ENCODE assay signal across 23 cellular contexts in genomic region chr4:12507868-12508481, GRCh38.
DNase-seq lines count a peak whose midpoint lies in the region; ATAC-seq, FAIRE-seq and TF ChIP-seq lines count a peak whose summit lies in the region.
"Had no signal": no experiment of that assay in that cellular context is flagged by ENCODE, and none has a peak within 500 bp of the region (broad histone marks: within the 10 kb centered on the region; RNA-seq: fewer than 3 reads in every experiment).

No MANE protein-coding gene starts in this region.

- H2BK12ac ChIP-seq in H1 (ENCODE audit: low read depth, low read length), result no peak overlapping the region

- no peaks in the 10 kb centered on the region for H3K79me2 ChIP-seq in H1 (ENCODE audit: control insufficient read depth in 1 of 2, insufficient read depth in 2 of 2, low read length in 2 of 2)
- no peaks in the 10 kb centered on the region for H3K79me2 ChIP-seq in mesendoderm (ENCODE audit: control insufficient read depth, insufficient read depth, low read length)

- no peaks in the 10 kb centered on the region for H4K20me1 ChIP-seq in H1 (replicated peaks in 1 of 2; ENCODE audit: control insufficient read depth in 1 of 2, insufficient read depth in 2 of 2, low read length in 2 of 2)

- no peak for FAIRE-seq in H1 (lab: Jason Lieb, UNC)
- FAIRE-seq: A549, GM12878, H54, HTR-8/SVneo had no signal

- H3K4ac ChIP-seq in H1 (replicated peaks; ENCODE audit: insufficient read length, low read depth, low read length) (no peak overlapping the region), mesendoderm (ENCODE audit: low read depth, low read length) (no peak overlapping the region)

- H3K14ac ChIP-seq in H1 (ENCODE audit: insufficient read length), result no peak overlapping the region

- H2AK5ac ChIP-seq in H1 (ENCODE audit: low read depth, low read length) (no peak overlapping the region), mesendoderm (ENCODE audit: low read length) (no peak overlapping the region)

- TF ChIP-seq POLR2A in H1 (IDR thresholded peaks at IDR 0.05; ENCODE audit: control extremely low read depth in 1 of 2, low read depth in 2 of 2, low read length in 2 of 2), result no peak

- CTCF ChIA-PET in H1 (lab: Charles Lee; ENCODE audit: partially characterized antibody), result no interaction called here
- CTCF ChIA-PET in CD8-positive, alpha-beta T cell (lab: Charles Lee), result no interaction called here

- no peaks in the 10 kb centered on the region for H3K36me3 Mint-ChIP-seq in CD8-positive, alpha-beta T cell
- H3K36me3 Mint-ChIP-seq: CD4-positive, alpha-beta memory T cell; IgD-negative memory B cell had no signal

- H3K23ac ChIP-seq in H1 (ENCODE audit: insufficient read length) (no peak overlapping the region), mesendoderm (ENCODE audit: low read length) (no peak overlapping the region)

- H3K9me3 ChIP-seq in H1 (ENCODE audit: insufficient read depth in 2 of 2, low read depth in 1 of 2, low read length in 1 of 2), result peaks cover 0 to 2% of the 10 kb centered on the region in 2 experiments; a peak in 1 of 4 replicates
- no peaks in the 10 kb centered on the region for H3K9me3 ChIP-seq in CD8-positive, alpha-beta T cell (ENCODE audit: low read length)
- H3K9me3 ChIP-seq: A549 had no signal

- POLR2A ChIA-PET in H1 (lab: Charles Lee; ENCODE audit: partially characterized antibody), result no interaction called here
- POLR2A ChIA-PET in CD8-positive, alpha-beta T cell (lab: Charles Lee), result no interaction called here

- no peak overlapping the region for H2BK120ac ChIP-seq in H1 (replicated peaks; ENCODE audit: low read depth, low read length)
- H2BK120ac ChIP-seq in mesendoderm (ENCODE audit: low read depth, low read length), result no peak overlapping the region

- H3K27me3 ChIP-seq in H1 (replicated peaks in 1 of 4; ENCODE audit: control insufficient read depth in 3 of 4, extremely low read depth in 1 of 4, insufficient read depth in 3 of 4, low read length in 3 of 4) (no peaks in the 10 kb centered on the region), mesendoderm (ENCODE audit: insufficient read depth, low read length, poor library complexity) (no peaks in the 10 kb centered on the region)
- no peaks in the 10 kb centered on the region for H3K27me3 ChIP-seq in CD8-positive, alpha-beta T cell (ENCODE audit: insufficient read depth, low read length)

- DNase-seq in NCI-H2081 (lab: John Stamatoyannopoulos, UW), result peak; percentile 22 to 29
- DNase-seq in NCI-H2081 treated with DMSO at 0.1 percent for 48 hours (lab: John Stamatoyannopoulos, UW), result no peak
- peak; percentile 54 to 65 for DNase-seq in NCI-H1930 (lab: John Stamatoyannopoulos, UW)
- no peak for DNase-seq in H1 (ENCODE audit: low read depth in 1 of 2, low spot score in 2 of 2)
- DNase-seq in mesendoderm, result peak; percentile 17
- DNase-seq in CD8-positive, alpha-beta T cell, result no peak
- DNase-seq in NCI-H226, result no peak
- DNase-seq: AML-193; CD4-positive, alpha-beta memory T cell; DMS 273 treated with DMSO at 0.1 percent for 48 hours; DMS53; DND-41; EL; HFFc6 had no signal

- H3K56ac ChIP-seq in H1 (replicated peaks; ENCODE audit: insufficient read length, low read depth, low read length), result no peak overlapping the region
- no peak overlapping the region for H3K56ac ChIP-seq in mesendoderm (ENCODE audit: low read length)

- H3K9me3 Mint-ChIP-seq in CD8-positive, alpha-beta T cell, result peaks cover 3% of the 10 kb centered on the region

- no peak overlapping the region for H4K91ac ChIP-seq in H1 (replicated peaks; ENCODE audit: insufficient read length, low read length)

- intact Hi-C loops in CD8-positive, alpha-beta T cell (cut with DNase I, micrococcal nuclease), result no loop called here

- no peaks in the 10 kb centered on the region for H3K79me1 ChIP-seq in H1 (ENCODE audit: low read depth, low read length)
- no peaks in the 10 kb centered on the region for H3K79me1 ChIP-seq in mesendoderm (ENCODE audit: low read length)

- H4K5ac ChIP-seq in H1 (ENCODE audit: insufficient read length, low read depth, low read length), result peak overlapping the region; percentile 80
- no peak overlapping the region for H4K5ac ChIP-seq in mesendoderm (ENCODE audit: low read length)

- H4K8ac ChIP-seq in H1 (ENCODE audit: extremely low read depth, insufficient read depth, low read length) (no peak overlapping the region), mesendoderm (ENCODE audit: low read depth, low read length) (no peak overlapping the region)

- H3K23me2 ChIP-seq in H1 (ENCODE audit: low read depth, low read length), result no peaks in the 10 kb centered on the region

- H3K9ac ChIP-seq in H1 (replicated peaks in 1 of 4; ENCODE audit: extremely low read depth in 1 of 4, low read depth in 3 of 4, low read length in 3 of 4), result no peak overlapping the region
- no peak overlapping the region for H3K9ac ChIP-seq in mesendoderm (ENCODE audit: low read length)

- no peak for ATAC-seq in CD8-positive, alpha-beta T cell
- no peak for ATAC-seq in HG02588 (IDR thresholded peaks at IDR 0.05; ENCODE audit: unreplicated experiment)
- ATAC-seq: A549, GM12878, HCT116 had no signal

- H3K4me1 ChIP-seq in H1 (replicated peaks in 1 of 4; ENCODE audit: control insufficient read depth in 3 of 4, insufficient read depth in 4 of 4, low read length in 3 of 4) (peaks cover 0 to 7% (median 2%) of the 10 kb centered on the region in 4 experiments; a peak in 2 of 7 replicates), mesendoderm (ENCODE audit: control insufficient read depth, low read depth, low read length) (no peaks in the 10 kb centered on the region)
- H3K4me1 ChIP-seq in CD8-positive, alpha-beta T cell (ENCODE audit: insufficient read depth, low read length), result no peaks in the 10 kb centered on the region
- H3K4me1 ChIP-seq: A549 had no signal

- no peaks in the 10 kb centered on the region for H3K27me3 Mint-ChIP-seq in CD8-positive, alpha-beta T cell (ENCODE audit: low read depth)
- H3K27me3 Mint-ChIP-seq: CD4-positive, alpha-beta memory T cell; IgD-negative memory B cell had no signal

- no peak for TF ChIP-seq RAD21 in H1 (IDR thresholded peaks at IDR 0.05 in 1 of 2, conservative IDR thresholded peaks at IDR 0.05 in 1 of 2; ENCODE audit: low read depth in 2 of 2, low read length in 2 of 2)

- TF ChIP-seq CTCF in H1 (IDR thresholded peaks at IDR 0.05; ENCODE audit: control extremely low read depth in 1 of 3, insufficient read depth in 1 of 3, low read depth in 1 of 3, low read length in 3 of 3), result no peak
- TF ChIP-seq CTCF in CD8-positive, alpha-beta T cell (IDR thresholded peaks at IDR 0.05), result no peak

- H3K4me1 Mint-ChIP-seq in CD8-positive, alpha-beta T cell (ENCODE audit: low read depth), result no peaks in the 10 kb centered on the region
- H3K4me1 Mint-ChIP-seq: CD4-positive, alpha-beta memory T cell; IgD-negative memory B cell had no signal

- H2BK20ac ChIP-seq in H1 (ENCODE audit: low read length), result no peak overlapping the region

- H3K18ac ChIP-seq in H1 (ENCODE audit: extremely low read depth, low read length) (no peak overlapping the region), mesendoderm (ENCODE audit: low read length) (no peak overlapping the region)

- H2BK15ac ChIP-seq in H1 (ENCODE audit: low read length) (no peak overlapping the region), mesendoderm (replicated peaks; ENCODE audit: low read depth) (no peak overlapping the region)

- no peak overlapping the region for H3K27ac Mint-ChIP-seq in CD8-positive, alpha-beta T cell
- H3K27ac Mint-ChIP-seq: CD4-positive, alpha-beta memory T cell; HFFc6; IgD-negative memory B cell had no signal

- H2AFZ ChIP-seq in H1 (ENCODE audit: low read length), result no peak overlapping the region

- H3K4me3 Mint-ChIP-seq in CD8-positive, alpha-beta T cell, result no peak overlapping the region
- H3K4me3 Mint-ChIP-seq: CD4-positive, alpha-beta memory T cell; HFFc6; IgD-negative memory B cell had no signal

- no peak overlapping the region; a peak in 1 of 4 replicates for H3K4me2 ChIP-seq in H1 (ENCODE audit: insufficient read depth in 1 of 2, low read depth in 2 of 2, low read length in 2 of 2)
- no peak overlapping the region for H3K4me2 ChIP-seq in mesendoderm (ENCODE audit: low read length)
- H3K4me2 ChIP-seq: A549 had no signal

- no peak overlapping the region for H2BK5ac ChIP-seq in H1 (ENCODE audit: low read depth, low read length)
- H2BK5ac ChIP-seq in mesendoderm (ENCODE audit: low read length), result no peak overlapping the region

- WGBS in H1 (ENCODE audit: extremely low coverage in 1 of 2, insufficient coverage in 1 of 2, insufficient read length in 1 of 2, insufficient replicate concordance in 2 of 2, low coverage in 1 of 2, low lambda C conversion rate in 2 of 2, missing lambda C conversion rate in 1 of 2), 2 experiments, result 79% methylated on average over 2 of the region's 2 CpGs; no CpG with 5 or more reads in 1 of the 2 experiments
- no CpG with 5 or more reads among the region's 2 CpGs for WGBS in mesendoderm (ENCODE audit: extremely low coverage, insufficient coverage, low lambda C conversion rate)

- H3K4me3 ChIP-seq in H1 (ENCODE audit: extremely low read depth in 1 of 4, insufficient read depth in 2 of 4, low read depth in 3 of 4, low read length in 4 of 4) (no peak overlapping the region), mesendoderm (ENCODE audit: low read length) (no peak overlapping the region)
- no peak overlapping the region for H3K4me3 ChIP-seq in CD8-positive, alpha-beta T cell (ENCODE audit: low read depth, low read length)
- H3K4me3 ChIP-seq: A549, GM12878 had no signal

- TF ChIP-seq EP300 in H1 (IDR thresholded peaks at IDR 0.05; ENCODE audit: borderline replicate concordance in 1 of 2, low read depth in 2 of 2, low read length in 2 of 2), result no peak

- H3K36me3 ChIP-seq in H1 (ENCODE audit: control insufficient read depth in 2 of 4, insufficient read depth in 4 of 4, low read length in 3 of 4), result no peaks in the 10 kb centered on the region
- no peaks in the 10 kb centered on the region for H3K36me3 ChIP-seq in mesendoderm (ENCODE audit: control insufficient read depth, insufficient read depth, low read length)
- H3K36me3 ChIP-seq in CD8-positive, alpha-beta T cell (ENCODE audit: insufficient read depth, low read length), result no peaks in the 10 kb centered on the region

- H3K27ac ChIP-seq in H1 (ENCODE audit: low read depth, low read length) (no peak overlapping the region), mesendoderm (ENCODE audit: low read depth, low read length) (no peak overlapping the region)
- H3K27ac ChIP-seq in CD8-positive, alpha-beta T cell (ENCODE audit: low read depth, low read length), result no peak overlapping the region
- H3K27ac ChIP-seq: 22Rv1, A549, C4-2B had no signal

TF ChIP-seq in H1, 55 proteins besides CTCF, POLR2A, EP300 and RAD21:
- TF ChIP-seq NANOG (IDR thresholded peaks at IDR 0.05; ENCODE audit: insufficient read depth, low read depth, low read length, poor library complexity, severe bottlenecking) (no peak), PHF8 (conservative IDR thresholded peaks at IDR 0.05; ENCODE audit: low read depth, low read length) (no peak), TEAD4 (IDR thresholded peaks at IDR 0.05; ENCODE audit: low read depth, low read length) (peak; percentile 78)

Comparison
In these comparisons a context has a peak if more than half of its experiments do, and no peak if none do; other contexts are left out.
1. DNase-seq: peak in NCI-H2081 (2 of 2), NCI-H1930 (2 of 2) and mesendoderm (single experiment); none in NCI-H2081 treated with DMSO at 0.1 percent for 48 hours (single experiment), H1 (0 of 2), CD8-positive, alpha-beta T cell (0 of 7) and NCI-H226 (single experiment).